In the genomic region with DNA sequence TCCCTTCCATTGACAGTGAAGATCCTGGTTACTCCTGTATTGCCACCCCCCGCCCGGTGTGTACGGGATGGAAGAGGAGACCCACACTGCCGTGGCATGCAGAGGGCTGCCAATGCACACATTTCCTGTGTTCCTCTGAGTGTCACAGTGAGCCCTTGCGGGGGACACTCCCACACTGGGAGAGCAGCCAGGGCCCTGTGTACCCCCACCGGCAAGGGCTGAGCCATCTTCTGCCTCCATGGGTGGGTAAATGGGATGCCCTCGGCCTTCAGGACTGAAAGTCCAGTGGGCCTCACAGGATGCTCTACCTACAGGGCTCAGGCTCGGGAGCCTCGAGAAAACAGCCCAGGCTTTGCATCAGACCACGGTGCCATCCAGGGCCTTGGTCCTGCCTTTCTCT, we compare ENCODE assay signal across 23 cellular contexts. TPM values are rescaled to one million over a fixed set of nuclear protein-coding genes. Genes with fewer than 3 reads are reported as not detected.
"Had no signal": no experiment of that assay in that cellular context is flagged by ENCODE, and none has a peak within 500 bp of the region (broad histone marks: within the 10 kb centered on the region; RNA-seq: fewer than 3 reads in every experiment).

No MANE protein-coding gene starts in this region.

- ATAC-seq: Right ventricle myocardium inferior had no signal

- H3K9me3 ChIP-seq: MG63 had no signal

- H3K27ac ChIP-seq: SJSA1, SK-N-MC had no signal

- H3K27me3 ChIP-seq: MG63, SJSA1 had no signal

- H3K4me3 ChIP-seq: MG63, SJSA1, SK-N-MC had no signal

- H3K4me1 ChIP-seq: SJSA1 had no signal

- DNase-seq: KBM-7, MG63, NCI-H1092, NCI-H1105 treated with DMSO at 0.1 percent for 48 hours, NCI-H1417 treated with DMSO at 0.1 percent for 48 hours, NCI-H146, NCI-H1694 treated with DMSO at 0.1 percent for 48 hours, NCI-H1930, NCI-H2081, NCI-H2107, NCI-H226, NCI-H446, NCI-H510A, NCI-H524 treated with DMSO at 0.1 percent for 48 hours, NCI-H69, NCI-H774, RPMI8226, SHP77 treated with DMSO at 0.1 percent for 48 hours had no signal

- H3K36me3 ChIP-seq: SJSA1 had no signal

RNA-seq across cellular contexts. Expression of a gene that starts 18.1 kb away (rescaled TPM):
- total RNA-seq: HT-29, LHCN-M2, SJSA1 had no signal
